In the genomic region with DNA sequence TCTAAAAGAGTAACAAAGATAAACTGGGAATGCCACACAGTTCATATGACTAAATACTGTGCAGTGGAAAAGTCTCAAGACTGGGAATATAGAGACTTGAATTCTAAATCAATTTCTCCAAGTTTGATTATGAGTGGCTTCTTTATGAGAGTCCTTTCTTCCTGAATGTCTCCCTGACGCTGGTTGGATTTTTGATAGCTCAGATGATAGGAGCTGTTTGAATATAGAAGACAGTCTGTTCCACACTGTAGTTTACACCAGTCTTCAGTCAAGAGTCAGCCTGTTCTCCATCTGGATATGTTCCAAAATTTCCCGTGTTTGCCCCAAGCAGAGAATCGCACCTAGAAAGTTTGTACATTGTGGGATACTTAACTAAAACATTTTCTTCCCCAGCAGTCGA, we compare ENCODE assay signal across 15 cellular contexts.
DNase-seq lines count a peak whose midpoint lies in the region; ATAC-seq and TF ChIP-seq lines count a peak whose summit lies in the region.
"Had no signal": no experiment of that assay in that cellular context is flagged by ENCODE, and none has a peak within 500 bp of the region (broad histone marks: within the 10 kb centered on the region; RNA-seq: fewer than 3 reads in every experiment).

No MANE protein-coding gene starts in this region.

- H3K9me3 ChIP-seq in HEK293 (ENCODE audit: control insufficient read depth, insufficient read depth, low read depth, low read length), result no peaks in the 10 kb centered on the region
- no peaks in the 10 kb centered on the region for H3K9me3 ChIP-seq in WERI-Rb-1 (ENCODE audit: severe bottlenecking)
- H3K9me3 ChIP-seq: A549 had no signal

- TF ChIP-seq CTCF in HEK293 (tag by site-specific recombination; IDR thresholded peaks at IDR 0.05) (no peak), VCaP (conservative IDR thresholded peaks at IDR 0.05) (no peak), WERI-Rb-1 (IDR thresholded peaks at IDR 0.05; ENCODE audit: low read depth, low read length) (no peak)

- no peak for ATAC-seq in T-cell (replicated peaks in 1 of 4)
- ATAC-seq: A549 had no signal

- no peaks in the 10 kb centered on the region for H3K27me3 ChIP-seq in WERI-Rb-1 (ENCODE audit: insufficient read depth, low read depth, severe bottlenecking)

- H3K4me3 ChIP-seq in HEK293 (ENCODE audit: low read depth, low read length) (no peak overlapping the region), WERI-Rb-1 (ENCODE audit: low read depth, low read length) (no peak overlapping the region)
- H3K4me3 ChIP-seq: A549, GM12878 had no signal

- POLR2A ChIA-PET in HEK293 (lab: Yijun Ruan, JAX), result no interaction called here
- POLR2A ChIA-PET in T-cell (lab: Charles Lee), result no interaction called here

- H3K4me1 ChIP-seq in HEK293 (ENCODE audit: control insufficient read depth, insufficient read depth, low read length), result peaks cover 9% of the 10 kb centered on the region

- H3K36me3 ChIP-seq in HEK293 (ENCODE audit: control insufficient read depth in 2 of 2, insufficient read depth in 1 of 2, low read length in 2 of 2) (no peaks in the 10 kb centered on the region), WERI-Rb-1 (no peaks in the 10 kb centered on the region)

- H3K36me3 Mint-ChIP-seq in T-cell, result no peaks in the 10 kb centered on the region

- peak; percentile 26 for DNase-seq in COLO829 (ENCODE audit: low spot score)
- DNase-seq in NCI-H2081 treated with DMSO at 0.1 percent for 48 hours (lab: John Stamatoyannopoulos, UW), result no peak
- DNase-seq in WERI-Rb-1, result no peak
- DNase-seq in T-cell, result no peak
- DNase-seq: AML-193; Calu3; CD4-positive, alpha-beta T cell; DMS79 treated with DMSO at 0.1 percent for 48 hours; GF-D8; H9 had no signal

- no peak overlapping the region for H3K27ac Mint-ChIP-seq in T-cell
- H3K27ac Mint-ChIP-seq: CD4-positive, alpha-beta T cell; H9 had no signal

- H3K9me3 Mint-ChIP-seq in T-cell, result no peaks in the 10 kb centered on the region
- H3K9me3 Mint-ChIP-seq: CD4-positive, alpha-beta T cell had no signal

- peaks cover 2 to 14% of the 10 kb centered on the region in 2 donors for H3K27me3 Mint-ChIP-seq in T-cell

- H3K27ac ChIP-seq in HEK293 (ENCODE audit: extremely low read depth, low read depth, low read length), result no peak overlapping the region
- H3K27ac ChIP-seq in VCaP, result peak overlapping the region; percentile 0; the same call in 1 of the 2 replicates
- H3K27ac ChIP-seq in WERI-Rb-1, result no peak overlapping the region
- H3K27ac ChIP-seq: A549, C4-2B had no signal

- H3K4me3 Mint-ChIP-seq in T-cell, result no peak overlapping the region
- H3K4me3 Mint-ChIP-seq: CD4-positive, alpha-beta T cell; H9 had no signal

- H3K4me1 Mint-ChIP-seq in T-cell, result no peaks in the 10 kb centered on the region

- CTCF ChIA-PET in HEK293 (lab: Yijun Ruan, JAX) (no interaction called here), T-cell (lab: Charles Lee) (no interaction called here)

TF ChIP-seq in HEK293, 187 proteins besides CTCF, POLR2A, EP300 and RAD21:
- TF ChIP-seq SP2 (tag by site-specific recombination; IDR thresholded peaks at IDR 0.05) (no peak), GFI1B (tag by site-specific recombination; IDR thresholded peaks at IDR 0.05) (no peak), ZBTB17 (tag by site-specific recombination; IDR thresholded peaks at IDR 0.05) (0 out of 2 replicates have a peak, but pooled peaks have one; percentile 49)
